Comparison of ENCODE assay signal across 4 cellular contexts in genomic region chr16:29124162-29124561, GRCh38.
A peak's percentile ranks its signal among the peaks of the same experiment; 100 is the strongest.
TF ChIP-seq lines count a peak whose summit lies in the region.

No MANE protein-coding gene starts in this region.

TF ChIP-seq in A549, 52 proteins besides CTCF, POLR2A, EP300 and RAD21:
- peak; percentile 76 for TF ChIP-seq MAFK (IDR thresholded peaks at IDR 0.05; ENCODE audit: partially characterized antibody)

TF ChIP-seq in IMR-90, 13 proteins besides CTCF, POLR2A, EP300 and RAD21:
- peak; percentile 78 for TF ChIP-seq MAFK (IDR thresholded peaks at IDR 0.05; ENCODE audit: low read depth, low read length)

TF ChIP-seq in K562, 482 proteins besides CTCF, POLR2A, EP300 and RAD21:
- peak; percentile 76 for TF ChIP-seq ZNF316 (IDR thresholded peaks at IDR 0.05)
- peak; percentile 63 for TF ChIP-seq MAFF (IDR thresholded peaks at IDR 0.05; ENCODE audit: low read length)
- TF ChIP-seq C11orf30 (IDR thresholded peaks at IDR 0.05; ENCODE audit: low read depth) = peak; percentile 66; the same call in 1 of the 2 replicates
- TF ChIP-seq MAFG (tag; conservative IDR thresholded peaks at IDR 0.05) = peak; percentile 58

TF ChIP-seq in HepG2, 621 proteins besides CTCF, POLR2A, EP300 and RAD21:
- peak; percentile 83 for TF ChIP-seq MAFF (IDR thresholded peaks at IDR 0.05; ENCODE audit: low read depth, low read length)
- peak; percentile 81 to 90 for TF ChIP-seq MAFK (conservative IDR thresholded peaks at IDR 0.05 in 1 of 2, IDR thresholded peaks at IDR 0.05 in 1 of 2; ENCODE audit: low read length in 2 of 2)
